ENCODE assay signal across 17 cellular contexts in the genomic region with DNA sequence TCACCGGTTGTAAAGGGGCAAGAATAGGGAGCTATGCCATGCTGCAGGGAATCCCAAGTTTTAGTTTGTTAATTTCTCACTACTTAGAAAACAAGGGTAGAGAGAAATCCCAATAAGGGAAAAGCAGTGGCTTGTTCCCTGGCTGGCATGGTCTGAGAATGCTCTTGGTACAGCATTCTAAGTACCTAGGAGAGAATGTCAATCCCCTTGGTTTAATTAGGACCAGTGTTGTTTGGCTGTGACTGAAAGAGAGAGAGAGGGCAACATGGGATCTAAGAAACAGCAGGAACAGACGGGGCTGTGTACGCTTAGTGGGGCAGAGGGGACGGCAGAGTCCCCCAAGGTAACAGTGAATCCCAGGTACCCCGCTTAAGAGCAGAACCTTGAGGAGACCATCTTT.
"Had no signal": no experiment of that assay in that cellular context is flagged by ENCODE, and none has a peak within 500 bp of the region (broad histone marks: within the 10 kb centered on the region; RNA-seq: fewer than 3 reads in every experiment).

No MANE protein-coding gene starts in this region.

- H3K27me3 Mint-ChIP-seq: activated CD8-positive, alpha-beta T cell treated with anti-CD3 and anti-CD28 coated beads for 36 hours had no signal

- H3K4me1 ChIP-seq: body of pancreas, foreskin keratinocyte, parathyroid adenoma, tibial artery had no signal

- DNase-seq: activated CD8-positive, alpha-beta T cell treated with anti-CD3 and anti-CD28 coated beads for 36 hours; activated effector memory CD4-positive, alpha-beta T cell treated with anti-CD3 and anti-CD28 coated beads, Interleukin-2, amount 50 U/mL, for 16 hours; activated T-cell treated with anti-CD3 and anti-CD28 coated beads, Interleukin-2, amount 50 U/mL, for 4 hours; amniotic stem cell; body of pancreas; central memory CD4-positive, alpha-beta T cell; effector CD8-positive, alpha-beta T cell; foreskin keratinocyte; retina; stimulated activated CD4-positive, alpha-beta T cell treated with anti-CD3 and anti-CD28 coated beads, Interleukin-12 subunit alpha, Interleukin-12 subunit beta, amount 100 ng/mL, for 4 hours; stimulated activated CD4-positive, alpha-beta T cell treated with anti-CD3 and anti-CD28 coated beads, Interleukin-2, amount 100 ng/mL, for 24 hours; T-helper 2 cell; tibial artery had no signal

- H3K27ac Mint-ChIP-seq: activated CD8-positive, alpha-beta T cell treated with anti-CD3 and anti-CD28 coated beads for 36 hours; activated naive CD4-positive, alpha-beta T cell treated with anti-CD3 and anti-CD28 coated beads, Interleukin-2, amount 50 U/mL, for 72 hours; mesothelial cell of epicardium had no signal

- H3K4me3 Mint-ChIP-seq: activated CD8-positive, alpha-beta T cell treated with anti-CD3 and anti-CD28 coated beads for 36 hours; activated T-cell treated with anti-CD3 and anti-CD28 coated beads, Interleukin-2, amount 50 U/mL, for 4 hours; mesothelial cell of epicardium had no signal

- H3K79me2 ChIP-seq: parathyroid adenoma had no signal

- H3K36me3 ChIP-seq: tibial artery had no signal

- H3K27me3 ChIP-seq: body of pancreas, foreskin keratinocyte, tibial artery had no signal

- H3K9me3 ChIP-seq: body of pancreas, tibial artery had no signal

- H2AFZ ChIP-seq: parathyroid adenoma had no signal

- H3K27ac ChIP-seq: body of pancreas, coronary artery, foreskin keratinocyte, parathyroid adenoma, tibial artery had no signal

- H3K9ac ChIP-seq: parathyroid adenoma had no signal

- H3K4me3 ChIP-seq: body of pancreas, coronary artery, tibial artery had no signal

- H3K36me3 Mint-ChIP-seq: mesothelial cell of epicardium had no signal
